1 cellular context compared by ENCODE assay signal in the genomic region with DNA sequence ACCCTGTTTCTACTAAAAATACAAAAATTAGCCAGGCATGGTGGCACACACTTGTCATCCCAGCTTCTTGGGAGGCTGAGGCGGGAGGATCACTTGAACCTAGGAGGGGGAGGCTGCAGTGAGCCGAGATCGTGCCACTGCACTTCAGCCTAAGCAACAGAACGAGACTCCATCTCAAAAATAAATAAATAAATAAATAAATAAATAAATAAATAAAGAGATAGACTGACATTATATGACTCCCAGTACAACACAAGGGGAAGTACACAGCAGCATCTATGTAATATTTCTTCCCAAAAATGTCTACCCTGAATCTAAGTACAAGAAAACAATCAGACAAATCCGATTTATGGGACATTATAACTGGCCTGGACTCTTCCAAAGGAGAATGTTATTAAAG.
TF ChIP-seq lines count a peak whose summit lies in the region.

No MANE protein-coding gene starts in this region.

TF ChIP-seq in HEK293, 187 proteins besides CTCF, POLR2A, EP300 and RAD21 (continued from another document and continues in another):
- TF ChIP-seq, protein P1, sequence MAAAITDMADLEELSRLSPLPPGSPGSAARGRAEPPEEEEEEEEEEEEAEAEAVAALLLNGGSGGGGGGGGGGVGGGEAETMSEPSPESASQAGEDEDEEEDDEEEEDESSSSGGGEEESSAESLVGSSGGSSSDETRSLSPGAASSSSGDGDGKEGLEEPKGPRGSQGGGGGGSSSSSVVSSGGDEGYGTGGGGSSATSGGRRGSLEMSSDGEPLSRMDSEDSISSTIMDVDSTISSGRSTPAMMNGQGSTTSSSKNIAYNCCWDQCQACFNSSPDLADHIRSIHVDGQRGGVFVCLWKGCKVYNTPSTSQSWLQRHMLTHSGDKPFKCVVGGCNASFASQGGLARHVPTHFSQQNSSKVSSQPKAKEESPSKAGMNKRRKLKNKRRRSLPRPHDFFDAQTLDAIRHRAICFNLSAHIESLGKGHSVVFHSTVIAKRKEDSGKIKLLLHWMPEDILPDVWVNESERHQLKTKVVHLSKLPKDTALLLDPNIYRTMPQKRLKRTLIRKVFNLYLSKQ (tag by site-specific recombination; IDR thresholded peaks at IDR 0.05; ENCODE audit: borderline replicate concordance) = no peak
- TF ChIP-seq, protein P2, sequence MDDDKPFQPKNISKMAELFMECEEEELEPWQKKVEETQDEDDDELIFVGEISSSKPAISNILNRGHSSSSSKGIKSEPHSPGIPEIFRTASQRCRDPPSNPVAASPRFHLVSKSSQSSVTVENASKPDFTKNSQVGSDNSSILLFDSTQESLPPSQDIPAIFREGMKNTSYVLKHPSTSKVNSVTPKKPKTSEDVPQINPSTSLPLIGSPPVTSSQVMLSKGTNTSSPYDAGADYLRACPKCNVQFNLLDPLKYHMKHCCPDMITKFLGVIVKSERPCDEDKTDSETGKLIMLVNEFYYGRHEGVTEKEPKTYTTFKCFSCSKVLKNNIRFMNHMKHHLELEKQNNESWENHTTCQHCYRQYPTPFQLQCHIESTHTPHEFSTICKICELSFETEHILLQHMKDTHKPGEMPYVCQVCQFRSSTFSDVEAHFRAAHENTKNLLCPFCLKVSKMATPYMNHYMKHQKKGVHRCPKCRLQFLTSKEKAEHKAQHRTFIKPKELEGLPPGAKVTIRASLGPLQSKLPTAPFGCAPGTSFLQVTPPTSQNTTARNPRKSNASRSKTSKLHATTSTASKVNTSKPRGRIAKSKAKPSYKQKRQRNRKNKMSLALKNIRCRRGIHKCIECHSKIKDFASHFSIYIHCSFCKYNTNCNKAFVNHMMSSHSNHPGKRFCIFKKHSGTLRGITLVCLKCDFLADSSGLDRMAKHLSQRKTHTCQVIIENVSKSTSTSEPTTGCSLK (tag by site-specific recombination; IDR thresholded peaks at IDR 0.05) = no peak
- TF ChIP-seq ZNF2 (tag by site-specific recombination; IDR thresholded peaks at IDR 0.05) (no peak), ZNF121 (tag by site-specific recombination; IDR thresholded peaks at IDR 0.05) (no peak), ZNF292 (tag by site-specific recombination; IDR thresholded peaks at IDR 0.05; ENCODE audit: borderline replicate concordance, low read depth) (peak; percentile 46; the same call in 1 of the 2 replicates), ZNF426 (tag by site-specific recombination; IDR thresholded peaks at IDR 0.05) (peak; percentile 79), ZNF664 (tag by site-specific recombination; IDR thresholded peaks at IDR 0.05) (peak; percentile 64; the same call in 1 of the 2 replicates), FEZF1 (tag by site-specific recombination; IDR thresholded peaks at IDR 0.05) (no peak), ZBTB20 (tag by site-specific recombination; IDR thresholded peaks at IDR 0.05) (no peak), ZNF560 (tag by site-specific recombination; IDR thresholded peaks at IDR 0.05; ENCODE audit: borderline replicate concordance) (peak; percentile 81; the same call in 1 of the 2 replicates), KLF10 (tag by site-specific recombination; IDR thresholded peaks at IDR 0.05) (no peak), KLF9 (tag by site-specific recombination; IDR thresholded peaks at IDR 0.05; ENCODE audit: low read depth) (no peak), ZNF658 (tag by site-specific recombination; IDR thresholded peaks at IDR 0.05) (no peak), ZNF747 (tag by site-specific recombination; IDR thresholded peaks at IDR 0.05) (no peak), KLF7 (tag by site-specific recombination; IDR thresholded peaks at IDR 0.05; ENCODE audit: borderline replicate concordance) (no peak), ZNF433 (tag by site-specific recombination; IDR thresholded peaks at IDR 0.05; ENCODE audit: low read depth) (no peak; the same call in 1 of the 2 replicates), ZNF211 (tag by site-specific recombination; IDR thresholded peaks at IDR 0.05; ENCODE audit: low read depth) (no peak)
- TF ChIP-seq, protein P3, sequence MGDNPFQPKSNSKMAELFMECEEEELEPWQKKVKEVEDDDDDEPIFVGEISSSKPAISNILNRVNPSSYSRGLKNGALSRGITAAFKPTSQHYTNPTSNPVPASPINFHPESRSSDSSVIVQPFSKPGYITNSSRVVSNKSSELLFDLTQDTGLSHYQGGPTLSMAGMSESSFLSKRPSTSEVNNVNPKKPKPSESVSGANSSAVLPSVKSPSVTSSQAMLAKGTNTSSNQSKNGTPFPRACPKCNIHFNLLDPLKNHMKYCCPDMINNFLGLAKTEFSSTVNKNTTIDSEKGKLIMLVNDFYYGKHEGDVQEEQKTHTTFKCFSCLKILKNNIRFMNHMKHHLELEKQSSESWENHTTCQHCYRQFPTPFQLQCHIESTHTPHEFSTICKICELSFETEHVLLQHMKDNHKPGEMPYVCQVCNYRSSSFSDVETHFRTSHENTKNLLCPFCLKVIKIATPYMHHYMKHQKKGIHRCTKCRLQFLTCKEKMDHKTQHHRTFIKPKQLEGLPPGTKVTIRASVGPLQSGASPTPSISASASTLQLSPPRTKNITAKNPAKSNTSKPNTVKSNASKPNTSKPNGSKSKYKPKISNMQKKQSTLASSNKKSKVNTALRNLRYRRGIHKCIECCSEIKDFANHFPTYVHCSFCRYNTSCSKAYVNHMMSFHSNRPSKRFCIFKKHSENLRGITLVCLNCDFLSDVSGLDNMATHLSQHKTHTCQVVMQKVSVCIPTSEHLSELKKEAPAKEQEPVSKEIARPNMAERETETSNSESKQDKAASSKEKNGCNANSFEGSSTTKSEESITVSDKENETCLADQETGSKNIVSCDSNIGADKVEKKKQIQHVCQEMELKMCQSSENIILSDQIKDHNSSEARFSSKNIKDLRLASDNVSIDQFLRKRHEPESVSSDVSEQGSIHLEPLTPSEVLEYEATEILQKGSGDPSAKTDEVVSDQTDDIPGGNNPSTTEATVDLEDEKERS (tag by site-specific recombination; IDR thresholded peaks at IDR 0.05) = no peak
- TF ChIP-seq, protein P4, sequence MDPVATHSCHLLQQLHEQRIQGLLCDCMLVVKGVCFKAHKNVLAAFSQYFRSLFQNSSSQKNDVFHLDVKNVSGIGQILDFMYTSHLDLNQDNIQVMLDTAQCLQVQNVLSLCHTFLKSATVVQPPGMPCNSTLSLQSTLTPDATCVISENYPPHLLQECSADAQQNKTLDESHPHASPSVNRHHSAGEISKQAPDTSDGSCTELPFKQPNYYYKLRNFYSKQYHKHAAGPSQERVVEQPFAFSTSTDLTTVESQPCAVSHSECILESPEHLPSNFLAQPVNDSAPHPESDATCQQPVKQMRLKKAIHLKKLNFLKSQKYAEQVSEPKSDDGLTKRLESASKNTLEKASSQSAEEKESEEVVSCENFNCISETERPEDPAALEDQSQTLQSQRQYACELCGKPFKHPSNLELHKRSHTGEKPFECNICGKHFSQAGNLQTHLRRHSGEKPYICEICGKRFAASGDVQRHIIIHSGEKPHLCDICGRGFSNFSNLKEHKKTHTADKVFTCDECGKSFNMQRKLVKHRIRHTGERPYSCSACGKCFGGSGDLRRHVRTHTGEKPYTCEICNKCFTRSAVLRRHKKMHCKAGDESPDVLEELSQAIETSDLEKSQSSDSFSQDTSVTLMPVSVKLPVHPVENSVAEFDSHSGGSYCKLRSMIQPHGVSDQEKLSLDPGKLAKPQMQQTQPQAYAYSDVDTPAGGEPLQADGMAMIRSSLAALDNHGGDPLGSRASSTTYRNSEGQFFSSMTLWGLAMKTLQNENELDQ (tag by site-specific recombination; IDR thresholded peaks at IDR 0.05; ENCODE audit: low read depth) = no peak
- TF ChIP-seq, protein P5, sequence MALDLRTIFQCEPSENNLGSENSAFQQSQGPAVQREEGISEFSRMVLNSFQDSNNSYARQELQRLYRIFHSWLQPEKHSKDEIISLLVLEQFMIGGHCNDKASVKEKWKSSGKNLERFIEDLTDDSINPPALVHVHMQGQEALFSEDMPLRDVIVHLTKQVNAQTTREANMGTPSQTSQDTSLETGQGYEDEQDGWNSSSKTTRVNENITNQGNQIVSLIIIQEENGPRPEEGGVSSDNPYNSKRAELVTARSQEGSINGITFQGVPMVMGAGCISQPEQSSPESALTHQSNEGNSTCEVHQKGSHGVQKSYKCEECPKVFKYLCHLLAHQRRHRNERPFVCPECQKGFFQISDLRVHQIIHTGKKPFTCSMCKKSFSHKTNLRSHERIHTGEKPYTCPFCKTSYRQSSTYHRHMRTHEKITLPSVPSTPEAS (tag by site-specific recombination; IDR thresholded peaks at IDR 0.05) = no peak
- TF ChIP-seq, protein P6, sequence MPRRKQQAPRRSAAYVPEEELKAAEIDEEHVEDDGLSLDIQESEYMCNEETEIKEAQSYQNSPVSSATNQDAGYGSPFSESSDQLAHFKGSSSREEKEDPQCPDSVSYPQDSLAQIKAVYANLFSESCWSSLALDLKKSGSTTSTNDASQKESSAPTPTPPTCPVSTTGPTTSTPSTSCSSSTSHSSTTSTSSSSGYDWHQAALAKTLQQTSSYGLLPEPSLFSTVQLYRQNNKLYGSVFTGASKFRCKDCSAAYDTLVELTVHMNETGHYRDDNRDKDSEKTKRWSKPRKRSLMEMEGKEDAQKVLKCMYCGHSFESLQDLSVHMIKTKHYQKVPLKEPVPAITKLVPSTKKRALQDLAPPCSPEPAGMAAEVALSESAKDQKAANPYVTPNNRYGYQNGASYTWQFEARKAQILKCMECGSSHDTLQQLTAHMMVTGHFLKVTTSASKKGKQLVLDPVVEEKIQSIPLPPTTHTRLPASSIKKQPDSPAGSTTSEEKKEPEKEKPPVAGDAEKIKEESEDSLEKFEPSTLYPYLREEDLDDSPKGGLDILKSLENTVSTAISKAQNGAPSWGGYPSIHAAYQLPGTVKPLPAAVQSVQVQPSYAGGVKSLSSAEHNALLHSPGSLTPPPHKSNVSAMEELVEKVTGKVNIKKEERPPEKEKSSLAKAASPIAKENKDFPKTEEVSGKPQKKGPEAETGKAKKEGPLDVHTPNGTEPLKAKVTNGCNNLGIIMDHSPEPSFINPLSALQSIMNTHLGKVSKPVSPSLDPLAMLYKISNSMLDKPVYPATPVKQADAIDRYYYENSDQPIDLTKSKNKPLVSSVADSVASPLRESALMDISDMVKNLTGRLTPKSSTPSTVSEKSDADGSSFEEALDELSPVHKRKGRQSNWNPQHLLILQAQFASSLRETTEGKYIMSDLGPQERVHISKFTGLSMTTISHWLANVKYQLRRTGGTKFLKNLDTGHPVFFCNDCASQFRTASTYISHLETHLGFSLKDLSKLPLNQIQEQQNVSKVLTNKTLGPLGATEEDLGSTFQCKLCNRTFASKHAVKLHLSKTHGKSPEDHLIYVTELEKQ (tag by site-specific recombination; IDR thresholded peaks at IDR 0.05; ENCODE audit: borderline replicate concordance) = no peak
- TF ChIP-seq, protein P7, sequence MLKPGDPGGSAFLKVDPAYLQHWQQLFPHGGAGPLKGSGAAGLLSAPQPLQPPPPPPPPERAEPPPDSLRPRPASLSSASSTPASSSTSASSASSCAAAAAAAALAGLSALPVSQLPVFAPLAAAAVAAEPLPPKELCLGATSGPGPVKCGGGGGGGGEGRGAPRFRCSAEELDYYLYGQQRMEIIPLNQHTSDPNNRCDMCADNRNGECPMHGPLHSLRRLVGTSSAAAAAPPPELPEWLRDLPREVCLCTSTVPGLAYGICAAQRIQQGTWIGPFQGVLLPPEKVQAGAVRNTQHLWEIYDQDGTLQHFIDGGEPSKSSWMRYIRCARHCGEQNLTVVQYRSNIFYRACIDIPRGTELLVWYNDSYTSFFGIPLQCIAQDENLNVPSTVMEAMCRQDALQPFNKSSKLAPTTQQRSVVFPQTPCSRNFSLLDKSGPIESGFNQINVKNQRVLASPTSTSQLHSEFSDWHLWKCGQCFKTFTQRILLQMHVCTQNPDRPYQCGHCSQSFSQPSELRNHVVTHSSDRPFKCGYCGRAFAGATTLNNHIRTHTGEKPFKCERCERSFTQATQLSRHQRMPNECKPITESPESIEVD (tag by site-specific recombination; IDR thresholded peaks at IDR 0.05) = no peak
- TF ChIP-seq, protein P8, sequence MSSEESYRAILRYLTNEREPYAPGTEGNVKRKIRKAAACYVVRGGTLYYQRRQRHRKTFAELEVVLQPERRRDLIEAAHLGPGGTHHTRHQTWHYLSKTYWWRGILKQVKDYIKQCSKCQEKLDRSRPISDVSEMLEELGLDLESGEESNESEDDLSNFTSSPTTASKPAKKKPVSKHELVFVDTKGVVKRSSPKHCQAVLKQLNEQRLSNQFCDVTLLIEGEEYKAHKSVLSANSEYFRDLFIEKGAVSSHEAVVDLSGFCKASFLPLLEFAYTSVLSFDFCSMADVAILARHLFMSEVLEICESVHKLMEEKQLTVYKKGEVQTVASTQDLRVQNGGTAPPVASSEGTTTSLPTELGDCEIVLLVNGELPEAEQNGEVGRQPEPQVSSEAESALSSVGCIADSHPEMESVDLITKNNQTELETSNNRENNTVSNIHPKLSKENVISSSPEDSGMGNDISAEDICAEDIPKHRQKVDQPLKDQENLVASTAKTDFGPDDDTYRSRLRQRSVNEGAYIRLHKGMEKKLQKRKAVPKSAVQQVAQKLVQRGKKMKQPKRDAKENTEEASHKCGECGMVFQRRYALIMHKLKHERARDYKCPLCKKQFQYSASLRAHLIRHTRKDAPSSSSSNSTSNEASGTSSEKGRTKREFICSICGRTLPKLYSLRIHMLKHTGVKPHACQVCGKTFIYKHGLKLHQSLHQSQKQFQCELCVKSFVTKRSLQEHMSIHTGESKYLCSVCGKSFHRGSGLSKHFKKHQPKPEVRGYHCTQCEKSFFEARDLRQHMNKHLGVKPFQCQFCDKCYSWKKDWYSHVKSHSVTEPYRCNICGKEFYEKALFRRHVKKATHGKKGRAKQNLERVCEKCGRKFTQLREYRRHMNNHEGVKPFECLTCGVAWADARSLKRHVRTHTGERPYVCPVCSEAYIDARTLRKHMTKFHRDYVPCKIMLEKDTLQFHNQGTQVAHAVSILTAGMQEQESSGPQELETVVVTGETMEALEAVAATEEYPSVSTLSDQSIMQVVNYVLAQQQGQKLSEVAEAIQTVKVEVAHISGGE (tag by site-specific recombination; conservative IDR thresholded peaks at IDR 0.05; ENCODE audit: low read depth) = peak; percentile 71
- TF ChIP-seq, protein P9, sequence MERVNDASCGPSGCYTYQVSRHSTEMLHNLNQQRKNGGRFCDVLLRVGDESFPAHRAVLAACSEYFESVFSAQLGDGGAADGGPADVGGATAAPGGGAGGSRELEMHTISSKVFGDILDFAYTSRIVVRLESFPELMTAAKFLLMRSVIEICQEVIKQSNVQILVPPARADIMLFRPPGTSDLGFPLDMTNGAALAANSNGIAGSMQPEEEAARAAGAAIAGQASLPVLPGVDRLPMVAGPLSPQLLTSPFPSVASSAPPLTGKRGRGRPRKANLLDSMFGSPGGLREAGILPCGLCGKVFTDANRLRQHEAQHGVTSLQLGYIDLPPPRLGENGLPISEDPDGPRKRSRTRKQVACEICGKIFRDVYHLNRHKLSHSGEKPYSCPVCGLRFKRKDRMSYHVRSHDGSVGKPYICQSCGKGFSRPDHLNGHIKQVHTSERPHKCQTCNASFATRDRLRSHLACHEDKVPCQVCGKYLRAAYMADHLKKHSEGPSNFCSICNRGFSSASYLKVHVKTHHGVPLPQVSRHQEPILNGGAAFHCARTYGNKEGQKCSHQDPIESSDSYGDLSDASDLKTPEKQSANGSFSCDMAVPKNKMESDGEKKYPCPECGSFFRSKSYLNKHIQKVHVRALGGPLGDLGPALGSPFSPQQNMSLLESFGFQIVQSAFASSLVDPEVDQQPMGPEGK (tag by site-specific recombination; IDR thresholded peaks at IDR 0.05) = no peak
- TF ChIP-seq, protein P10, sequence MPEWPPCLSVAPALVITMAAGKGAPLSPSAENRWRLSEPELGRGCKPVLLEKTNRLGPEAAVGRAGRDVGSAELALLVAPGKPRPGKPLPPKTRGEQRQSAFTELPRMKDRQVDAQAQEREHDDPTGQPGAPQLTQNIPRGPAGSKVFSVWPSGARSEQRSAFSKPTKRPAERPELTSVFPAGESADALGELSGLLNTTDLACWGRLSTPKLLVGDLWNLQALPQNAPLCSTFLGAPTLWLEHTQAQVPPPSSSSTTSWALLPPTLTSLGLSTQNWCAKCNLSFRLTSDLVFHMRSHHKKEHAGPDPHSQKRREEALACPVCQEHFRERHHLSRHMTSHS (tag by site-specific recombination; IDR thresholded peaks at IDR 0.05) = no peak
